ENCODE assay signal across 29 cellular contexts in the genomic region with DNA sequence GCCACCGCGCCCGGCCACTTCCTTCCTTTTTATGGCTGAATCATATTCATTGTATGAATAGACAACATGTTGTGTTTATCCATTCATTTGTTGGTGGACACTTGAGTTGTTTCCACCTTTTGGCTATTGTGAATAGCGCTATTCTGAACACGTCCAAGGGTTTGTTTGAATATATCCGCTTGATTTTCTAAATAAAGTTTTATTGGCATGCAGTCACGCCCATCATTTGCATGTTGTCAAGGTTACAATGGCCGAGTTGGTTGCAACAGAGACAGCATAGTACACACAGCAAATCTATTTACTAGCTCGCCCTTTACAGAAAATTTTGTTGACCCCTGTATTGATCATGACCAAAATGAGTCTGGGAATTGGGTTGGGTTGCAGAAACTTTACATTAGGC.
"Had no signal": no experiment of that assay in that cellular context is flagged by ENCODE, and none has a peak within 500 bp of the region (broad histone marks: within the 10 kb centered on the region; RNA-seq: fewer than 3 reads in every experiment).

No MANE protein-coding gene starts in this region.

- DNase-seq: dermis blood vessel endothelial cell; effector memory CD4-positive, alpha-beta T cell; foreskin melanocyte; glutamatergic neuron; heart right ventricle; hippocampal formation; left cardiac atrium; mesenchymal stem cell; midbrain; natural killer cell; occipital lobe; ovary; posterior cingulate gyrus; psoas muscle; right cardiac atrium; spleen; stimulated activated CD4-positive, alpha-beta T cell treated with anti-CD3 and anti-CD28 coated beads, Interleukin-4, amount 100 ng/mL, for 4 hours; stimulated activated naive CD8-positive, alpha-beta T cell treated with anti-CD3 and anti-CD28 coated beads, Interleukin-15, Interleukin-2, amounts not matched to agents 100 U/mL and 50 U/mL, for 24 hours; substantia nigra; testis; tibial artery had no signal

- H3K27ac ChIP-seq: coronary artery, esophagus muscularis mucosa, heart right ventricle, left lung, ovary, psoas muscle, skin epidermis, spleen, testis, tibial artery had no signal

- H3K4me3 Mint-ChIP-seq: natural killer cell; stimulated activated memory B cell treated with anti-CD40 and anti-IgM and Interleukin-4, amounts not matched to agents 10 μg/mL and 1 μg/mL and 100 μg/mL, for 72 hours; type B pancreatic cell had no signal

- H3K4me3 ChIP-seq: coronary artery, esophagus muscularis mucosa, heart right ventricle, left lung, ovary, psoas muscle, skin epidermis, spleen, testis, tibial artery had no signal

- H3K27ac Mint-ChIP-seq: natural killer cell; stimulated activated memory B cell treated with anti-CD40 and anti-IgM and Interleukin-4, amounts not matched to agents 10 μg/mL and 1 μg/mL and 100 μg/mL, for 72 hours; type B pancreatic cell had no signal

- H3K4me1 Mint-ChIP-seq: natural killer cell had no signal

- H3K36me3 ChIP-seq: esophagus muscularis mucosa, heart right ventricle, left lung, ovary, spleen, tibial artery had no signal

- H3K4me1 ChIP-seq: esophagus muscularis mucosa, left lung, psoas muscle, testis, tibial artery had no signal

- FAIRE-seq: endothelial cell of umbilical vein, islet of Langerhans had no signal

- H3K36me3 Mint-ChIP-seq: natural killer cell; stimulated activated memory B cell treated with anti-CD40 and anti-IgM and Interleukin-4, amounts not matched to agents 10 μg/mL and 1 μg/mL and 100 μg/mL, for 72 hours; type B pancreatic cell had no signal

- H3K9me3 Mint-ChIP-seq: natural killer cell; stimulated activated memory B cell treated with anti-CD40 and anti-IgM and Interleukin-4, amounts not matched to agents 10 μg/mL and 1 μg/mL and 100 μg/mL, for 72 hours; type B pancreatic cell had no signal

- H3K27me3 ChIP-seq: ovary, testis had no signal

- ATAC-seq: heart right ventricle; left cardiac atrium; left lung; natural killer cell; psoas muscle; right cardiac atrium; stimulated activated memory B cell treated with anti-CD40 and anti-IgM and Interleukin-4, amounts not matched to agents 10 μg/mL and 1 μg/mL and 100 μg/mL, for 72 hours; stimulated activated naive CD8-positive, alpha-beta T cell treated with anti-CD3 and anti-CD28 coated beads, Interleukin-15, Interleukin-2, amounts not matched to agents 100 U/mL and 50 U/mL, for 24 hours had no signal

- H3K9me3 ChIP-seq: esophagus muscularis mucosa, heart right ventricle, left lung, ovary, psoas muscle, spleen, testis, tibial artery had no signal
